In the genomic region with DNA sequence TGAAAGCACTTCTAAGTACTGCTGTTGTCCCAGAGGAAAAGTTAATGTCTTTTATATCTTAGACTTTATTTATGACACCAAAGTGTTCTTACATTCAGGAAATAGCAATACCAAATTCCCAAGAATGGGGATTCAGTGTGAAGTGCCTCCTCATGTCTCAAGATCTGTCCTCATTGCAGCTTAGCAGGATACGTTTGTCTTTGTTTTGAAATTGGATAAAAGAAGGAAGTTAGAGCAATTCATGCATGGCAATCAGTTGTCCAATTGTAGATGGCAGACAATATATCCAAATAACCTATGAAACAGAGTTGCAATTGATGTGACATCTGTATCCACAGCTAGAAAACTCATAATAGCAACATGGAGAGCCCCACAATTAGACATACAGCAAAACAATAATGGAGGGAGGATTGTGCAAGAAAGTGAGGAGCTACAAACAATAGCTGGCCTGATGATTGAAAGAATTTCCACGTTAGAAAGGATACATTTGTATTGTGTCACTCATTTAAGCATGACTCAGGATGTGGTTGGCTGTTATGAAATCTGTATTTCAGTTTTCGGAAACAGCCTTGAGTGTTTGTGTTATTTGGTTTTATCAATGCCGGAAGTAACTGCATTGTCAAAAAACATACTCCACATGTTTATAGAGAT, we compare ENCODE assay signal across 9 cellular contexts.
DNase-seq lines count a peak whose midpoint lies in the region; ATAC-seq and TF ChIP-seq lines count a peak whose summit lies in the region.
"Had no signal": no experiment of that assay in that cellular context is flagged by ENCODE, and none has a peak within 500 bp of the region (broad histone marks: within the 10 kb centered on the region; RNA-seq: fewer than 3 reads in every experiment).

No MANE protein-coding gene starts in this region.

- peak; percentile 64 for ATAC-seq in GM21381 (IDR thresholded peaks at IDR 0.05; ENCODE audit: unreplicated experiment)
- ATAC-seq in left colon: no peak

- TF ChIP-seq CTCF in AG10803 (conservative IDR thresholded peaks at IDR 0.05; ENCODE audit: low read length): no peak

- in situ Hi-C loops in ACHN (cut with HindIII; ENCODE audit: low pct_ligation_motif_present, low pct_unique_long_range_greater_than_20kb, low sequenced_read_pairs): no loop called here

- intact Hi-C loops in left colon (cut with DNase I, micrococcal nuclease): no loop called here

- H3K4me3 ChIP-seq in AG10803 (ENCODE audit: low read length): no peak overlapping the region
- H3K4me3 ChIP-seq: tibial artery had no signal

- DNase-seq in AG10803 (ENCODE audit: low read depth): peak; percentile 24
- peak; percentile 66 to 94 for DNase-seq in NOMO-1 (lab: John Stamatoyannopoulos, UW; ENCODE audit: unreplicated experiment in 2 of 2)
- peak; percentile 80 for DNase-seq in fibroblast of peridontal ligament (ENCODE audit: extremely low read depth)
- no peak for DNase-seq in GOT3 (lab: John Stamatoyannopoulos, UW)
- DNase-seq in NCI-H2227 (lab: John Stamatoyannopoulos, UW; ENCODE audit: unreplicated experiment): no peak
- DNase-seq in left colon: no peak
- DNase-seq in ACHN: no peak
- DNase-seq: tibial artery had no signal

Comparison
In these comparisons a context has a peak if more than half of its experiments do, and no peak if none do; other contexts are left out.
1. DNase-seq: peak in AG10803 (single experiment), NOMO-1 (2 of 2) and fibroblast of peridontal ligament (single experiment); none in GOT3 (single experiment), NCI-H2227 (single experiment), left colon (0 of 2) and ACHN (single experiment).